Comparison of ENCODE assay signal across 2 cellular contexts in the genomic region with DNA sequence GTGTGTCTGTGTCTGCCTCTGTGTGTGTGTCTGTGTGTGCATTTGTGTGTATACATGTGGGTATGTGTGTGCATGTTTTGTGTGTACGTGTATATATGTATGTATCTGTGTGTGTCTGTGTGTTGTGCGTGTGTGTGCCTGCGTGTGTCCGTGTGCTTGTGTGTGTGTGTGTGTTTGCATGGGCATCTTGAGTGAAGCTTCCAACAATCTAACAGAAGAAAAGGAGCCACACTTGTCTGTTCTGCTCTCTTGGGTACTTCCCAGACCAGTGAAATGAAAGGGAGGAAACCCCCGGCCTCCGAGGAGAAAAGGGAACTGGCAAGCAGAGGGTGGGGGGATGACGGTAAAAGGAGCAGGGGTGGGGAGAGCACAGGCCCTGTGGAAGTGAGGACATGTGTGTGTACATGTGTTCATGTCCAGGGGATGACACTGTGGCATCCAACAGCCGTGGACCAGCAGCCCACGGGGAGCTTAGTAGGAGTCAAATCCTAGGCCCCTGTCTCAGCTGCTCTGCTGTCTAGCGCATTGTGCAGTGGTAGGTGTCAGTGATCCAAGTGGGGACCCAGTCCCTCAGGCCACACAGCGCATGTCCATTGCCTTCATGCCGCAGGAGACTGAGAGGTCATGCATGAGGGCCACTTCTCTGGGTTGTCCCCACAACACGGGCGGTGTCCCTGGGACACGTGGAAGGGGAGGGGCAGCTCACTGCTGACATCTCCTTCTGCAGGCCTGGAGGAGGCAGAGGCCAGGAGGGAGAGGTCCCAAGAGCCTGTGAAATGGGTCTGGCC.
TF ChIP-seq lines count a peak whose summit lies in the region.

No MANE protein-coding gene starts in this region.

TF ChIP-seq in SK-N-SH treated with all-trans-retinoic acid at 6 μM for 48 hours, 23 proteins besides CTCF, POLR2A, EP300 and RAD21:
- TF ChIP-seq, protein P1, sequence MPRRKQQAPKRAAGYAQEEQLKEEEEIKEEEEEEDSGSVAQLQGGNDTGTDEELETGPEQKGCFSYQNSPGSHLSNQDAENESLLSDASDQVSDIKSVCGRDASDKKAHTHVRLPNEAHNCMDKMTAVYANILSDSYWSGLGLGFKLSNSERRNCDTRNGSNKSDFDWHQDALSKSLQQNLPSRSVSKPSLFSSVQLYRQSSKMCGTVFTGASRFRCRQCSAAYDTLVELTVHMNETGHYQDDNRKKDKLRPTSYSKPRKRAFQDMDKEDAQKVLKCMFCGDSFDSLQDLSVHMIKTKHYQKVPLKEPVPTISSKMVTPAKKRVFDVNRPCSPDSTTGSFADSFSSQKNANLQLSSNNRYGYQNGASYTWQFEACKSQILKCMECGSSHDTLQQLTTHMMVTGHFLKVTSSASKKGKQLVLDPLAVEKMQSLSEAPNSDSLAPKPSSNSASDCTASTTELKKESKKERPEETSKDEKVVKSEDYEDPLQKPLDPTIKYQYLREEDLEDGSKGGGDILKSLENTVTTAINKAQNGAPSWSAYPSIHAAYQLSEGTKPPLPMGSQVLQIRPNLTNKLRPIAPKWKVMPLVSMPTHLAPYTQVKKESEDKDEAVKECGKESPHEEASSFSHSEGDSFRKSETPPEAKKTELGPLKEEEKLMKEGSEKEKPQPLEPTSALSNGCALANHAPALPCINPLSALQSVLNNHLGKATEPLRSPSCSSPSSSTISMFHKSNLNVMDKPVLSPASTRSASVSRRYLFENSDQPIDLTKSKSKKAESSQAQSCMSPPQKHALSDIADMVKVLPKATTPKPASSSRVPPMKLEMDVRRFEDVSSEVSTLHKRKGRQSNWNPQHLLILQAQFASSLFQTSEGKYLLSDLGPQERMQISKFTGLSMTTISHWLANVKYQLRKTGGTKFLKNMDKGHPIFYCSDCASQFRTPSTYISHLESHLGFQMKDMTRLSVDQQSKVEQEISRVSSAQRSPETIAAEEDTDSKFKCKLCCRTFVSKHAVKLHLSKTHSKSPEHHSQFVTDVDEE (CRISPR knock-in tag; IDR thresholded peaks at IDR 0.05), result no peak

TF ChIP-seq in GM23338, 12 proteins besides CTCF, POLR2A, EP300 and RAD21:
- TF ChIP-seq, protein P2, sequence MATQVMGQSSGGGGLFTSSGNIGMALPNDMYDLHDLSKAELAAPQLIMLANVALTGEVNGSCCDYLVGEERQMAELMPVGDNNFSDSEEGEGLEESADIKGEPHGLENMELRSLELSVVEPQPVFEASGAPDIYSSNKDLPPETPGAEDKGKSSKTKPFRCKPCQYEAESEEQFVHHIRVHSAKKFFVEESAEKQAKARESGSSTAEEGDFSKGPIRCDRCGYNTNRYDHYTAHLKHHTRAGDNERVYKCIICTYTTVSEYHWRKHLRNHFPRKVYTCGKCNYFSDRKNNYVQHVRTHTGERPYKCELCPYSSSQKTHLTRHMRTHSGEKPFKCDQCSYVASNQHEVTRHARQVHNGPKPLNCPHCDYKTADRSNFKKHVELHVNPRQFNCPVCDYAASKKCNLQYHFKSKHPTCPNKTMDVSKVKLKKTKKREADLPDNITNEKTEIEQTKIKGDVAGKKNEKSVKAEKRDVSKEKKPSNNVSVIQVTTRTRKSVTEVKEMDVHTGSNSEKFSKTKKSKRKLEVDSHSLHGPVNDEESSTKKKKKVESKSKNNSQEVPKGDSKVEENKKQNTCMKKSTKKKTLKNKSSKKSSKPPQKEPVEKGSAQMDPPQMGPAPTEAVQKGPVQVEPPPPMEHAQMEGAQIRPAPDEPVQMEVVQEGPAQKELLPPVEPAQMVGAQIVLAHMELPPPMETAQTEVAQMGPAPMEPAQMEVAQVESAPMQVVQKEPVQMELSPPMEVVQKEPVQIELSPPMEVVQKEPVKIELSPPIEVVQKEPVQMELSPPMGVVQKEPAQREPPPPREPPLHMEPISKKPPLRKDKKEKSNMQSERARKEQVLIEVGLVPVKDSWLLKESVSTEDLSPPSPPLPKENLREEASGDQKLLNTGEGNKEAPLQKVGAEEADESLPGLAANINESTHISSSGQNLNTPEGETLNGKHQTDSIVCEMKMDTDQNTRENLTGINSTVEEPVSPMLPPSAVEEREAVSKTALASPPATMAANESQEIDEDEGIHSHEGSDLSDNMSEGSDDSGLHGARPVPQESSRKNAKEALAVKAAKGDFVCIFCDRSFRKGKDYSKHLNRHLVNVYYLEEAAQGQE (IDR thresholded peaks at IDR 0.05; ENCODE audit: unreplicated experiment), result no peak
- no peak for TF ChIP-seq NANOG (IDR thresholded peaks at IDR 0.05; ENCODE audit: borderline replicate concordance)
- no peak for TF ChIP-seq ZNF331 (CRISPR knock-in tag; IDR thresholded peaks at IDR 0.05; ENCODE audit: low read depth)
- no peak for TF ChIP-seq ZNF114 (CRISPR knock-in tag; IDR thresholded peaks at IDR 0.05)
- TF ChIP-seq JUNB (IDR thresholded peaks at IDR 0.05; ENCODE audit: unreplicated experiment), result no peak
- no peak for TF ChIP-seq EZH2 (IDR thresholded peaks at IDR 0.05; ENCODE audit: low read depth, unreplicated experiment)
- no peak for TF ChIP-seq POLR2AphosphoS5 (IDR thresholded peaks at IDR 0.05; ENCODE audit: low read depth)
- TF ChIP-seq, protein P3, sequence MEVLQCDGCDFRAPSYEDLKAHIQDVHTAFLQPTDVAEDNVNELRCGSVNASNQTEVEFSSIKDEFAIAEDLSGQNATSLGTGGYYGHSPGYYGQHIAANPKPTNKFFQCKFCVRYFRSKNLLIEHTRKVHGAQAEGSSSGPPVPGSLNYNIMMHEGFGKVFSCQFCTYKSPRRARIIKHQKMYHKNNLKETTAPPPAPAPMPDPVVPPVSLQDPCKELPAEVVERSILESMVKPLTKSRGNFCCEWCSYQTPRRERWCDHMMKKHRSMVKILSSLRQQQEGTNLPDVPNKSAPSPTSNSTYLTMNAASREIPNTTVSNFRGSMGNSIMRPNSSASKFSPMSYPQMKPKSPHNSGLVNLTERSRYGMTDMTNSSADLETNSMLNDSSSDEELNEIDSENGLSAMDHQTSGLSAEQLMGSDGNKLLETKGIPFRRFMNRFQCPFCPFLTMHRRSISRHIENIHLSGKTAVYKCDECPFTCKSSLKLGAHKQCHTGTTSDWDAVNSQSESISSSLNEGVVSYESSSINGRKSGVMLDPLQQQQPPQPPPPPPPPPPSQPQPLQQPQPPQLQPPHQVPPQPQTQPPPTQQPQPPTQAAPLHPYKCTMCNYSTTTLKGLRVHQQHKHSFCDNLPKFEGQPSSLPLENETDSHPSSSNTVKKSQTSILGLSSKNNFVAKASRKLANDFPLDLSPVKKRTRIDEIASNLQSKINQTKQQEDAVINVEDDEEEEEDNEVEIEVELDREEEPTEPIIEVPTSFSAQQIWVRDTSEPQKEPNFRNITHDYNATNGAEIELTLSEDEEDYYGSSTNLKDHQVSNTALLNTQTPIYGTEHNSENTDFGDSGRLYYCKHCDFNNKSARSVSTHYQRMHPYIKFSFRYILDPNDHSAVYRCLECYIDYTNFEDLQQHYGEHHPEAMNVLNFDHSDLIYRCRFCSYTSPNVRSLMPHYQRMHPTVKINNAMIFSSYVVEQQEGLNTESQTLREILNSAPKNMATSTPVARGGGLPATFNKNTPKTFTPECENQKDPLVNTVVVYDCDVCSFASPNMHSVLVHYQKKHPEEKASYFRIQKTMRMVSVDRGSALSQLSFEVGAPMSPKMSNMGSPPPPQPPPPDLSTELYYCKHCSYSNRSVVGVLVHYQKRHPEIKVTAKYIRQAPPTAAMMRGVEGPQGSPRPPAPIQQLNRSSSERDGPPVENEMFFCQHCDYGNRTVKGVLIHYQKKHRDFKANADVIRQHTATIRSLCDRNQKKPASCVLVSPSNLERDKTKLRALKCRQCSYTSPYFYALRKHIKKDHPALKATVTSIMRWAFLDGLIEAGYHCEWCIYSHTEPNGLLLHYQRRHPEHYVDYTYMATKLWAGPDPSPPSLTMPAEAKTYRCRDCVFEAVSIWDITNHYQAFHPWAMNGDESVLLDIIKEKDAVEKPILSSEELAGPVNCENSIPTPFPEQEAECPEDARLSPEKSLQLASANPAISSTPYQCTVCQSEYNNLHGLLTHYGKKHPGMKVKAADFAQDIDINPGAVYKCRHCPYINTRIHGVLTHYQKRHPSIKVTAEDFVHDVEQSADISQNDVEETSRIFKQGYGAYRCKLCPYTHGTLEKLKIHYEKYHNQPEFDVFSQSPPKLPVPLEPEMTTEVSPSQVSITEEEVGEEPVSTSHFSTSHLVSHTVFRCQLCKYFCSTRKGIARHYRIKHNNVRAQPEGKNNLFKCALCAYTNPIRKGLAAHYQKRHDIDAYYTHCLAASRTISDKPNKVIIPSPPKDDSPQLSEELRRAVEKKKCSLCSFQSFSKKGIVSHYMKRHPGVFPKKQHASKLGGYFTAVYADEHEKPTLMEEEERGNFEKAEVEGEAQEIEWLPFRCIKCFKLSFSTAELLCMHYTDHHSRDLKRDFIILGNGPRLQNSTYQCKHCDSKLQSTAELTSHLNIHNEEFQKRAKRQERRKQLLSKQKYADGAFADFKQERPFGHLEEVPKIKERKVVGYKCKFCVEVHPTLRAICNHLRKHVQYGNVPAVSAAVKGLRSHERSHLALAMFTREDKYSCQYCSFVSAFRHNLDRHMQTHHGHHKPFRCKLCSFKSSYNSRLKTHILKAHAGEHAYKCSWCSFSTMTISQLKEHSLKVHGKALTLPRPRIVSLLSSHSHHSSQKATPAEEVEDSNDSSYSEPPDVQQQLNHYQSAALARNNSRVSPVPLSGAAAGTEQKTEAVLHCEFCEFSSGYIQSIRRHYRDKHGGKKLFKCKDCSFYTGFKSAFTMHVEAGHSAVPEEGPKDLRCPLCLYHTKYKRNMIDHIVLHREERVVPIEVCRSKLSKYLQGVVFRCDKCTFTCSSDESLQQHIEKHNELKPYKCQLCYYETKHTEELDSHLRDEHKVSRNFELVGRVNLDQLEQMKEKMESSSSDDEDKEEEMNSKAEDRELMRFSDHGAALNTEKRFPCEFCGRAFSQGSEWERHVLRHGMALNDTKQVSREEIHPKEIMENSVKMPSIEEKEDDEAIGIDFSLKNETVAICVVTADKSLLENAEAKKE (CRISPR knock-in tag; IDR thresholded peaks at IDR 0.05), result no peak
- TF ChIP-seq CREB1 (CRISPR knock-in tag; IDR thresholded peaks at IDR 0.05; ENCODE audit: low read depth), result no peak
- TF ChIP-seq, protein P4, sequence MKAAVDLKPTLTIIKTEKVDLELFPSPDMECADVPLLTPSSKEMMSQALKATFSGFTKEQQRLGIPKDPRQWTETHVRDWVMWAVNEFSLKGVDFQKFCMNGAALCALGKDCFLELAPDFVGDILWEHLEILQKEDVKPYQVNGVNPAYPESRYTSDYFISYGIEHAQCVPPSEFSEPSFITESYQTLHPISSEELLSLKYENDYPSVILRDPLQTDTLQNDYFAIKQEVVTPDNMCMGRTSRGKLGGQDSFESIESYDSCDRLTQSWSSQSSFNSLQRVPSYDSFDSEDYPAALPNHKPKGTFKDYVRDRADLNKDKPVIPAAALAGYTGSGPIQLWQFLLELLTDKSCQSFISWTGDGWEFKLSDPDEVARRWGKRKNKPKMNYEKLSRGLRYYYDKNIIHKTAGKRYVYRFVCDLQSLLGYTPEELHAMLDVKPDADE (IDR thresholded peaks at IDR 0.05), result no peak
